Comparison of ENCODE assay signal across 8 cellular contexts in genomic region chr19:11987405-11988231, GRCh38. TPM values are rescaled to one million over a fixed set of nuclear protein-coding genes. Genes with fewer than 3 reads are reported as not detected.
A peak's percentile ranks its signal among the peaks of the same experiment; 100 is the strongest.
DNase-seq lines count a peak whose midpoint lies in the region; TF ChIP-seq lines count a peak whose summit lies in the region.

No MANE protein-coding gene starts in this region.

- peaks cover 21% of the 10 kb centered on the region for H3K36me3 Mint-ChIP-seq in activated naive CD4-positive, alpha-beta T cell treated with anti-CD3 and anti-CD28 coated beads, Interleukin-2, amount 10 ng/mL, durations not matched to agents 7 days and 5 days
- H3K36me3 Mint-ChIP-seq in glutamatergic neuron (ENCODE audit: unreplicated experiment) = no peaks in the 10 kb centered on the region

- H3K4me3 ChIP-seq in GM23248 (peak overlapping the region; percentile 87), MM.1S (ENCODE audit: low read length) (peak overlapping the region; percentile 93), osteoblast (ENCODE audit: insufficient read depth, low read length) (peak overlapping the region; percentile 96), testis (peak overlapping the region; percentile 61 to 79)

- H3K9me3 ChIP-seq in GM23248 (ENCODE audit: low read depth) (no peaks in the 10 kb centered on the region), MM.1S (replicated peaks; ENCODE audit: insufficient read depth, low read length) (no peaks in the 10 kb centered on the region), osteoblast (ENCODE audit: low read depth, low read length) (no peaks in the 10 kb centered on the region), testis (no peaks in the 10 kb centered on the region)

- H3K36me3 ChIP-seq in GM23248 (ENCODE audit: low read depth) = no peaks in the 10 kb centered on the region
- H3K36me3 ChIP-seq in MM.1S (replicated peaks; ENCODE audit: insufficient read depth, low read length) = no peaks in the 10 kb centered on the region
- no peaks in the 10 kb centered on the region for H3K36me3 ChIP-seq in osteoblast (ENCODE audit: insufficient read depth, low read length)
- no peaks in the 10 kb centered on the region for H3K36me3 ChIP-seq in testis (ENCODE audit: low read depth, missing control alignments)

- H3K4me2 ChIP-seq in GM23248 (ENCODE audit: unreplicated experiment) (peak overlapping the region; percentile 98), MM.1S (ENCODE audit: low read depth, low read length) (peak overlapping the region; percentile 85), osteoblast (ENCODE audit: insufficient read depth, low read length) (peak overlapping the region; percentile 93)

- H4K20me1 ChIP-seq in GM23248 (ENCODE audit: insufficient read depth) (no peaks in the 10 kb centered on the region), MM.1S (ENCODE audit: insufficient read depth, low read length) (no peaks in the 10 kb centered on the region), osteoblast (ENCODE audit: insufficient read depth, low read length) (no peaks in the 10 kb centered on the region)

- no peaks in the 10 kb centered on the region for H3K9me2 ChIP-seq in GM23248 (ENCODE audit: insufficient read depth)
- no peaks in the 10 kb centered on the region for H3K9me2 ChIP-seq in MM.1S (replicated peaks; ENCODE audit: insufficient read depth, low read length)

- H3K4me1 ChIP-seq in GM23248 (ENCODE audit: insufficient read depth) (peaks cover 11% of the 10 kb centered on the region; the same call in 1 of the 2 replicates), MM.1S (ENCODE audit: low read length) (no peaks in the 10 kb centered on the region), osteoblast (ENCODE audit: insufficient read depth, low read length) (peaks cover 5% of the 10 kb centered on the region), testis (no peaks in the 10 kb centered on the region)

- peak overlapping the region; percentile 95 for H3K4me3 Mint-ChIP-seq in activated naive CD4-positive, alpha-beta T cell treated with anti-CD3 and anti-CD28 coated beads, Interleukin-2, amount 10 ng/mL, durations not matched to agents 7 days and 5 days
- H3K4me3 Mint-ChIP-seq in glutamatergic neuron (ENCODE audit: unreplicated experiment) = peak overlapping the region; percentile 98

- H2AFZ ChIP-seq in GM23248 (peak overlapping the region; percentile 96), MM.1S (ENCODE audit: low read length) (peak overlapping the region; percentile 95), osteoblast (ENCODE audit: low read length) (peak overlapping the region; percentile 99)

- H3F3A ChIP-seq in GM23248 (ENCODE audit: insufficient read depth) = peaks cover 10% of the 10 kb centered on the region
- peaks cover 15% of the 10 kb centered on the region for H3F3A ChIP-seq in MM.1S (ENCODE audit: insufficient read depth, low read length)

- WGBS in GM23248 (ENCODE audit: low coverage in 1 of 2, low lambda C conversion rate in 2 of 2, missing lambda C conversion rate in 2 of 2), 2 experiments = 1 to 2% methylated on average over 47 to 49 of the region's 52 CpGs
- 0 to 1% methylated on average over 40 to 52 of the region's 52 CpGs for WGBS in testis, 2 donors

- peaks cover 16% of the 10 kb centered on the region for H3K4me1 Mint-ChIP-seq in activated naive CD4-positive, alpha-beta T cell treated with anti-CD3 and anti-CD28 coated beads, Interleukin-2, amount 10 ng/mL, durations not matched to agents 7 days and 5 days
- peaks cover 2% of the 10 kb centered on the region for H3K4me1 Mint-ChIP-seq in glutamatergic neuron (ENCODE audit: low read depth, unreplicated experiment)

- in situ Hi-C loops in GM23248 (cut with MboI) = no loop called here

- DNase-seq in DMS53 treated with DMSO at 0.1 percent for 48 hours (lab: John Stamatoyannopoulos, UW; ENCODE audit: unreplicated experiment) (peak; percentile 88), GM23248 (peak; percentile 99), MM.1S (peak; percentile 94), SK-N-DZ (ENCODE audit: low spot score) (peak; percentile 90), glutamatergic neuron (peak; percentile 98), osteoblast (ENCODE audit: insufficient read length, low spot score, missing footprints) (peak; percentile 97), testis (peak; percentile 98)
- DNase-seq in activated naive CD4-positive, alpha-beta T cell treated with anti-CD3 and anti-CD28 coated beads, Interleukin-2, amount 10 ng/mL, durations not matched to agents 7 days and 5 days = peak; percentile 97

- H3K27me3 ChIP-seq in GM23248 (replicated peaks; ENCODE audit: insufficient read depth) (no peaks in the 10 kb centered on the region), MM.1S (replicated peaks; ENCODE audit: insufficient read depth, low read length) (no peaks in the 10 kb centered on the region), osteoblast (ENCODE audit: insufficient read depth, low read length) (no peaks in the 10 kb centered on the region), testis (no peaks in the 10 kb centered on the region)

- peaks cover 14% of the 10 kb centered on the region for H3K9me3 Mint-ChIP-seq in activated naive CD4-positive, alpha-beta T cell treated with anti-CD3 and anti-CD28 coated beads, Interleukin-2, amount 10 ng/mL, durations not matched to agents 7 days and 5 days
- H3K9me3 Mint-ChIP-seq in glutamatergic neuron (ENCODE audit: unreplicated experiment) = peaks cover 13% of the 10 kb centered on the region

- CTCF ChIA-PET in activated naive CD4-positive, alpha-beta T cell treated with anti-CD3 and anti-CD28 coated beads, Interleukin-2, amount 10 ng/mL, durations not matched to agents 7 days and 5 days (lab: Charles Lee) = interaction anchor here (1.0 to 6.8 kb wide), 8 partner anchors 12 to 190 kb away, joined by 3 to 84 read pairs (median 10); partner anchors contain the start of genes ZNF20, ZNF491, ZNF700 and ZNF763

- H3K79me2 ChIP-seq in GM23248 (ENCODE audit: insufficient read depth) = peaks cover 32% of the 10 kb centered on the region
- peaks cover 14% of the 10 kb centered on the region for H3K79me2 ChIP-seq in MM.1S (ENCODE audit: low read length)
- peaks cover 14% of the 10 kb centered on the region for H3K79me2 ChIP-seq in osteoblast (ENCODE audit: insufficient read depth, low read length)

- intact Hi-C loops in testis (cut with DNase I; ENCODE audit: low total_unique reads) = loop anchor here (10.0 kb wide), 1 partner anchor 63 kb away; the partner anchor contains the start of gene ZNF700

- H3K27ac Mint-ChIP-seq in activated naive CD4-positive, alpha-beta T cell treated with anti-CD3 and anti-CD28 coated beads, Interleukin-2, amount 10 ng/mL, durations not matched to agents 7 days and 5 days = peak overlapping the region; percentile 94
- H3K27ac Mint-ChIP-seq in glutamatergic neuron (ENCODE audit: unreplicated experiment) = peak overlapping the region; percentile 97

- peak; percentile 36 for TF ChIP-seq POLR2A in testis (IDR thresholded peaks at IDR 0.05)

- H3K27ac ChIP-seq in GM23248 (peak overlapping the region; percentile 59), MM.1S (ENCODE audit: low read length) (peak overlapping the region; percentile 60; the same call in 1 of the 2 replicates), osteoblast (ENCODE audit: low read depth, low read length) (peak overlapping the region; percentile 68), testis (peak overlapping the region; percentile 79 to 83)

- H3K27me3 Mint-ChIP-seq in activated naive CD4-positive, alpha-beta T cell treated with anti-CD3 and anti-CD28 coated beads, Interleukin-2, amount 10 ng/mL, durations not matched to agents 7 days and 5 days = peaks cover 4% of the 10 kb centered on the region
- H3K27me3 Mint-ChIP-seq in glutamatergic neuron (ENCODE audit: unreplicated experiment) = peaks cover 7% of the 10 kb centered on the region

- peak overlapping the region; percentile 79 for H3K9ac ChIP-seq in GM23248
- H3K9ac ChIP-seq in MM.1S (ENCODE audit: low read length) = peak overlapping the region; percentile 73

- TF ChIP-seq CTCF in MM.1S (IDR thresholded peaks at IDR 0.05; ENCODE audit: low read length) = no peak
- no peak for TF ChIP-seq CTCF in glutamatergic neuron (IDR thresholded peaks at IDR 0.05; ENCODE audit: partially characterized antibody, unreplicated experiment)
- no peak for TF ChIP-seq CTCF in osteoblast (IDR thresholded peaks at IDR 0.05; ENCODE audit: extremely low read depth, low read depth, low read length)
- TF ChIP-seq CTCF in testis (IDR thresholded peaks at IDR 0.05) = no peak

RNA-seq across cellular contexts. Expression of gene ZNF763, which starts 22.8 kb away (rescaled TPM):
- 0.63 and 1.8 TPM in 2 replicates for total RNA-seq in GM23248 (2014; rRNA removed; shearing (Covaris generic))
- polyA plus RNA-seq in GM23248 (2016; fragmentation: Nextera tagmentation; extraction: Ambion mirVana) (1.4 and 1.6 TPM in 2 replicates), testis (ENCODE audit: insufficient read depth, low read depth, low replicate concordance) (7.6 TPM)
- polyA plus RNA-seq in SK-N-DZ (2014; cell fraction: cytosol; rRNA removed) = 2.4 and 4.3 TPM in 2 replicates
- 2.0 and 3.8 TPM in 2 replicates for polyA plus RNA-seq in SK-N-DZ (2014; cell fraction: nucleus; rRNA removed)
- total RNA-seq in glutamatergic neuron (ENCODE audit: unreplicated experiment) (10.3 TPM), osteoblast (2.5 and 2.9 TPM in 2 replicates), testis (1 to 10 TPM; 5.0 to 7.9 TPM)

RNA-seq across cellular contexts. Expression of gene ZNF433, which starts 47.9 kb away (rescaled TPM):
- total RNA-seq in GM23248 (2014; rRNA removed; shearing (Covaris generic)) = 1.5 and 7.6 TPM in 2 replicates
- polyA plus RNA-seq in GM23248 (2016; fragmentation: Nextera tagmentation; extraction: Ambion mirVana) (4.2 and 5.0 TPM in 2 replicates), testis (ENCODE audit: insufficient read depth, low read depth, low replicate concordance) (46.6 TPM)
- 2.5 and 4.6 TPM in 2 replicates for polyA plus RNA-seq in SK-N-DZ (2014; cell fraction: cytosol; rRNA removed)
- 3.7 and 8.2 TPM in 2 replicates for polyA plus RNA-seq in SK-N-DZ (2014; cell fraction: nucleus; rRNA removed)
- total RNA-seq in glutamatergic neuron (ENCODE audit: unreplicated experiment) (4.5 TPM), osteoblast (4.1 and 5.1 TPM in 2 replicates), testis (10 to 100 TPM; 26.1 to 43.4 TPM)

Comparison
In these comparisons a context has a peak if more than half of its experiments do, and no peak if none do; other contexts are left out.
1. Peak in every context shown above with its lines: DNase-seq, H3K4me3 ChIP-seq and H3K27ac ChIP-seq.